Comparison of ENCODE assay signal across 15 cellular contexts in the genomic region with DNA sequence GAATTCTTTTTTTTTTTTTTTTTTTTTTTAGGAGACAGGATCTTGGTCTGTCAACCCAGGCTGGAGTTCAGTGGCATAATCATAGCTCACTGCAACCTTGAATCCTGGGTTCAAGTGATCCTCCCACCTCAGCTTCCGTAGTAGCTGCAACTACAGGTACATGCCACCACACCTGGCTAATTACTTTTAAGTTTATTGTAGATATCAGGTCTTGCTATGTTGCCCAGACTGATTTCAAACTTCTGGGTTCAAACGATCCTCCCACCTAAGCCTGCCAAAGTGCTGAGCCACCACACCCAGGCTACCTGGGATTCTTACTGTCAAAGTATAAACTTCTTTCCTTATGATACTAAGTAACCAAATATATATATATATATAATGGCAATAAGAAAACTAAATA.
"Had no signal": no experiment of that assay in that cellular context is flagged by ENCODE, and none has a peak within 500 bp of the region (broad histone marks: within the 10 kb centered on the region; RNA-seq: fewer than 3 reads in every experiment).

No MANE protein-coding gene starts in this region.

- H3K27me3 ChIP-seq: gastroesophageal sphincter, right atrium auricular region, upper lobe of right lung had no signal

- ATAC-seq: activated CD8-positive, alpha-beta T cell treated with anti-CD3 and anti-CD28 coated beads, Interleukin-2, amount 10 ng/mL, durations not matched to agents 7 days and 5 days; activated naive CD8-positive, alpha-beta T cell treated with anti-CD3 and anti-CD28 coated beads, Interleukin-2, amount 50 U/mL, for 24 hours; effector memory CD8-positive, alpha-beta T cell; gastroesophageal sphincter; naive thymus-derived CD4-positive, alpha-beta T cell; upper lobe of right lung had no signal

- H3K4me3 ChIP-seq: gastroesophageal sphincter, right atrium auricular region, skin epidermis, upper lobe of right lung had no signal

- H3K9me3 ChIP-seq: gastroesophageal sphincter, right atrium auricular region, upper lobe of right lung had no signal

- DNase-seq: activated CD4-positive, alpha-beta T cell treated with anti-CD3 and anti-CD28 coated beads, Interleukin-2, amount 10 ng/mL, durations not matched to agents 24 days and 14 days; activated CD4-positive, CD25-positive, alpha-beta regulatory T cell; activated CD8-positive, alpha-beta T cell treated with anti-CD3 and anti-CD28 coated beads, Interleukin-2, amount 10 ng/mL, durations not matched to agents 7 days and 5 days; activated naive CD4-positive, alpha-beta T cell; activated naive CD8-positive, alpha-beta T cell treated with anti-CD3 and anti-CD28 coated beads, Interleukin-2, amount 50 U/mL, for 24 hours; aorta; dermis blood vessel endothelial cell; effector memory CD8-positive, alpha-beta T cell; naive thymus-derived CD4-positive, alpha-beta T cell; stimulated activated CD4-positive, alpha-beta T cell treated with anti-CD3 and anti-CD28 coated beads, Interleukin-4, amount 100 ng/mL, for 4 hours; SW 1271; upper lobe of right lung had no signal

- H3K4me1 ChIP-seq: right atrium auricular region, upper lobe of right lung had no signal

- H3K27ac ChIP-seq: gastroesophageal sphincter, right atrium auricular region had no signal
